ENCODE assay signal across 10 cellular contexts in genomic region chr19:12786950-12787349, GRCh38. TPM values are rescaled to one million over a fixed set of nuclear protein-coding genes. Genes with fewer than 3 reads are reported as not detected.
DNase-seq lines count a peak whose midpoint lies in the region; ATAC-seq and TF ChIP-seq lines count a peak whose summit lies in the region.
"Had no signal": no experiment of that assay in that cellular context is flagged by ENCODE, and none has a peak within 500 bp of the region (broad histone marks: within the 10 kb centered on the region; RNA-seq: fewer than 3 reads in every experiment).

No MANE protein-coding gene starts in this region.

- H3K27me3 ChIP-seq in CD4-positive, alpha-beta T cell (ENCODE audit: control insufficient read depth, insufficient read depth, low read length), result no peaks in the 10 kb centered on the region
- H3K27me3 ChIP-seq in esophagus squamous epithelium, result no peaks in the 10 kb centered on the region
- no peaks in the 10 kb centered on the region for H3K27me3 ChIP-seq in gastrocnemius medialis

- peaks cover 19% of the 10 kb centered on the region for H3K36me3 Mint-ChIP-seq in CD4-positive, alpha-beta T cell (ENCODE audit: low read depth)

- H3K27me3 Mint-ChIP-seq in CD4-positive, alpha-beta T cell, result peaks cover 4% of the 10 kb centered on the region

- WGBS in esophagus squamous epithelium, 2 donors, result 75 to 88% methylated on average over 3 of the region's 3 CpGs

- no peak overlapping the region for H3K4me3 Mint-ChIP-seq in CD4-positive, alpha-beta T cell

- peaks cover 0 to 1% (median 0%) of the 10 kb centered on the region in 3 donors for H3K36me3 ChIP-seq in esophagus squamous epithelium
- no peaks in the 10 kb centered on the region for H3K36me3 ChIP-seq in gastrocnemius medialis

- H3K4me1 Mint-ChIP-seq in CD4-positive, alpha-beta T cell (ENCODE audit: low read depth), result peaks cover 38% of the 10 kb centered on the region

- no peak for DNase-seq in CD4-positive, alpha-beta T cell
- DNase-seq in esophagus squamous epithelium (lab: John Stamatoyannopoulos, UW), result no peak
- DNase-seq in gastrocnemius medialis, result peak in 1 of 2 donors; percentile 41
- DNase-seq in stimulated activated CD4-positive, alpha-beta T cell treated with anti-CD3 and anti-CD28 coated beads, Interleukin-1b, Interleukin-23, amount 100 ng/mL, for 48 hours, result no peak
- DNase-seq in cerebellar cortex (ENCODE audit: low spot score), result no peak
- DNase-seq: stimulated activated CD4-positive, alpha-beta T cell treated with anti-CD3 and anti-CD28 coated beads, Interleukin-2, amount 100 ng/mL, for 24 hours had no signal

- H3K27ac ChIP-seq in CD4-positive, alpha-beta T cell (ENCODE audit: low read depth, low read length), result peak overlapping the region; percentile 91
- H3K27ac ChIP-seq in esophagus squamous epithelium, result peak overlapping the region; percentile 99
- H3K27ac ChIP-seq in gastrocnemius medialis, result peak overlapping the region; percentile 99 to 100 (median 100)

- H3K9me3 ChIP-seq in CD4-positive, alpha-beta T cell (ENCODE audit: control insufficient read depth, low read length), result no peaks in the 10 kb centered on the region
- H3K9me3 ChIP-seq in esophagus squamous epithelium, result no peaks in the 10 kb centered on the region
- H3K9me3 ChIP-seq in gastrocnemius medialis, result no peaks in the 10 kb centered on the region

- in situ Hi-C loops in gastrocnemius medialis (cut with MboI; ENCODE audit: low sequenced_read_pairs in 4 of 4), result no loop called here

- intact Hi-C loops in CD4-positive, alpha-beta T cell (cut with DNase I, micrococcal nuclease), result loop anchor here in 1 of 2 experiments (10.0 kb wide), 1 partner anchor 148 kb away; the partner anchor contains the start of genes CALR and FARSA
- intact Hi-C loops in esophagus squamous epithelium (cut with DNase I) (no loop called here), gastrocnemius medialis (cut with DNase I; ENCODE audit: low total_unique reads) (no loop called here)

- CTCF ChIA-PET in CD4-positive, alpha-beta T cell (lab: Charles Lee), result interaction anchor here (1.1 kb wide), 1 partner anchor 10 kb away, joined by 3 read pairs; no protein-coding TSS in a partner anchor

- no peaks in the 10 kb centered on the region for H3K9me3 Mint-ChIP-seq in CD4-positive, alpha-beta T cell

- 0 out of 2 replicates have a peak, but pooled peaks have one; percentile 3 for TF ChIP-seq POLR2A in Raji (IDR thresholded peaks at IDR 0.05; ENCODE audit: insufficient read depth, low read depth, low read length)
- no peak for TF ChIP-seq POLR2A in esophagus squamous epithelium (IDR thresholded peaks at IDR 0.05)
- no peak for TF ChIP-seq POLR2A in gastrocnemius medialis (IDR thresholded peaks at IDR 0.05)

- POLR2A ChIA-PET in CD4-positive, alpha-beta T cell (lab: Charles Lee), result interaction anchor here (4.0 kb wide), 1 partner anchor 9 kb away, joined by 31 read pairs; no protein-coding TSS in a partner anchor

- H3K4me3 ChIP-seq in esophagus squamous epithelium (peak overlapping the region in 2 of 4 donors; percentile 10 to 17), gastrocnemius medialis (no peak overlapping the region)

- no peak for TF ChIP-seq CTCF in CD4-positive, alpha-beta T cell (IDR thresholded peaks at IDR 0.05)
- TF ChIP-seq CTCF in esophagus squamous epithelium (IDR thresholded peaks at IDR 0.05) (no peak), gastrocnemius medialis (IDR thresholded peaks at IDR 0.05 in 4 of 5, conservative IDR thresholded peaks at IDR 0.05 in 1 of 5) (no peak)

- H3K4me1 ChIP-seq in esophagus squamous epithelium (peaks cover 68 to 92% (median 82%) of the 10 kb centered on the region in 3 donors), gastrocnemius medialis (peaks cover 48 to 65% of the 10 kb centered on the region in 2 donors)

- H3K27ac Mint-ChIP-seq in CD4-positive, alpha-beta T cell, result peak overlapping the region; percentile 32

- ATAC-seq in CD4-positive, alpha-beta T cell (ENCODE audit: poor library complexity), result no peak
- ATAC-seq in gastrocnemius medialis (no peak), GM18519 (IDR thresholded peaks at IDR 0.05; ENCODE audit: low FRiP score, unreplicated experiment) (no peak), HG02884 (IDR thresholded peaks at IDR 0.05; ENCODE audit: unreplicated experiment) (no peak)

RNA-seq across cellular contexts. Expression of gene JUNB, which starts 4.3 kb away (rescaled TPM):
- total RNA-seq in CD4-positive, alpha-beta T cell, result 1,000 to 10,000 TPM; 2,467 to 2,518 TPM
- total RNA-seq in esophagus squamous epithelium (100 to 1,000 TPM; 260 to 945 (median 388) TPM), gastrocnemius medialis (100 to 1,000 TPM in 2 of 4 donors, 10 to 100 TPM in 2; 59.0 to 200 (median 128) TPM)

RNA-seq across cellular contexts. Expression of gene HOOK2, which starts 11.6 kb away (rescaled TPM):
- total RNA-seq in CD4-positive, alpha-beta T cell, result 10 to 100 TPM; 14.8 to 17.0 TPM
- total RNA-seq in esophagus squamous epithelium (10 to 100 TPM; 41.4 to 76.5 (median 61.6) TPM), gastrocnemius medialis (10 to 100 TPM; 12.3 to 23.4 (median 17.6) TPM)

RNA-seq across cellular contexts. Expression of gene PRDX2, which starts 14.7 kb away (rescaled TPM):
- 10 to 100 TPM; 59.7 to 65.9 TPM for total RNA-seq in CD4-positive, alpha-beta T cell
- total RNA-seq in esophagus squamous epithelium (100 to 1,000 TPM; 211 to 436 (median 345) TPM), gastrocnemius medialis (100 to 1,000 TPM; 357 to 551 (median 406) TPM)

RNA-seq across cellular contexts. Expression of gene THSD8, which starts 14.9 kb away (rescaled TPM):
- total RNA-seq in CD4-positive, alpha-beta T cell, result 1 to 10 TPM in 1 of 2 experiments, not detected in 1; 1.3 TPM
- not detected for total RNA-seq in esophagus squamous epithelium
- not detected for total RNA-seq in gastrocnemius medialis
- total RNA-seq: Daoy had no signal

RNA-seq across cellular contexts. Expression of gene RNASEH2A, which starts 19.4 kb away (rescaled TPM):
- total RNA-seq in CD4-positive, alpha-beta T cell, result 1 to 10 TPM; 1.5 to 2.7 TPM
- 10 to 100 TPM in 3 of 4 donors, 1 to 10 TPM in 1; 7.1 to 19.2 (median 14.9) TPM for total RNA-seq in esophagus squamous epithelium
- total RNA-seq in gastrocnemius medialis, result 1 to 10 TPM; 1.0 to 3.9 (median 2.4) TPM
